ENCODE assay signal across 8 cellular contexts in genomic region chr13:23578411-23579071, GRCh38. TPM values are rescaled to one million over a fixed set of nuclear protein-coding genes. Genes with fewer than 3 reads are reported as not detected.
DNase-seq lines count a peak whose midpoint lies in the region; ATAC-seq lines count a peak whose summit lies in the region.

No MANE protein-coding gene starts in this region.

- CTCF ChIA-PET in activated CD4-positive, alpha-beta T cell treated with anti-CD3 and anti-CD28 coated beads, Interleukin-2, amount 10 ng/mL, durations not matched to agents 7 days and 5 days (lab: Charles Lee), result interaction anchor here (1.0 to 1.1 kb wide), 2 partner anchors 10 to 14 kb away, joined by 3 to 4 read pairs; no protein-coding TSS in a partner anchor

- peaks cover 41% of the 10 kb centered on the region for H3K27me3 Mint-ChIP-seq in activated CD4-positive, alpha-beta T cell treated with anti-CD3 and anti-CD28 coated beads, Interleukin-2, amount 10 ng/mL, durations not matched to agents 7 days and 5 days
- H3K27me3 Mint-ChIP-seq in memory B cell, result peaks cover 20% of the 10 kb centered on the region

- H3K4me1 Mint-ChIP-seq in activated CD4-positive, alpha-beta T cell treated with anti-CD3 and anti-CD28 coated beads, Interleukin-2, amount 10 ng/mL, durations not matched to agents 7 days and 5 days, result peaks cover 20% of the 10 kb centered on the region
- peaks cover 15% of the 10 kb centered on the region for H3K4me1 Mint-ChIP-seq in memory B cell

- peak overlapping the region; percentile 71 for H3K4me3 Mint-ChIP-seq in activated CD4-positive, alpha-beta T cell treated with anti-CD3 and anti-CD28 coated beads, Interleukin-2, amount 10 ng/mL, durations not matched to agents 7 days and 5 days
- H3K4me3 Mint-ChIP-seq in memory B cell, result peak overlapping the region; percentile 79

- DNase-seq in NCI-H2227 (lab: John Stamatoyannopoulos, UW; ENCODE audit: unreplicated experiment), result peak; percentile 56
- no peak for DNase-seq in NCI-H2227 treated with DMSO at 0.1 percent for 48 hours (lab: John Stamatoyannopoulos, UW)
- DNase-seq in NCI-H460 (ENCODE audit: extremely low read depth, low read depth), result peak; percentile 62
- DNase-seq in activated CD4-positive, alpha-beta T cell treated with anti-CD3 and anti-CD28 coated beads, Interleukin-2, amount 10 ng/mL, durations not matched to agents 7 days and 5 days, result peak; percentile 77
- DNase-seq in effector CD4-positive, alpha-beta T cell, result peak; percentile 37
- DNase-seq in memory B cell (ENCODE audit: low spot score in 2 of 2), result peak in 1 of 2 donors; percentile 52
- peak; percentile 16 for DNase-seq in stimulated activated CD8-positive, alpha-beta memory T cell treated with anti-CD3 and anti-CD28 coated beads, Interleukin-12 subunit alpha, Interleukin-12 subunit beta, amount 100 ng/mL, for 24 hours (ENCODE audit: extremely low read depth)

- ATAC-seq in HG02938 (IDR thresholded peaks at IDR 0.05; ENCODE audit: unreplicated experiment) (peak; percentile 67), memory B cell (ENCODE audit: low read depth) (peak; percentile 61)

- POLR2A ChIA-PET in activated CD4-positive, alpha-beta T cell treated with anti-CD3 and anti-CD28 coated beads, Interleukin-2, amount 10 ng/mL, durations not matched to agents 7 days and 5 days (lab: Charles Lee), result no interaction called here

- peak overlapping the region; percentile 78 for H3K27ac Mint-ChIP-seq in activated CD4-positive, alpha-beta T cell treated with anti-CD3 and anti-CD28 coated beads, Interleukin-2, amount 10 ng/mL, durations not matched to agents 7 days and 5 days
- peak overlapping the region; percentile 41 for H3K27ac Mint-ChIP-seq in memory B cell

- H3K36me3 Mint-ChIP-seq in activated CD4-positive, alpha-beta T cell treated with anti-CD3 and anti-CD28 coated beads, Interleukin-2, amount 10 ng/mL, durations not matched to agents 7 days and 5 days (ENCODE audit: low read depth), result no peaks in the 10 kb centered on the region
- peaks cover 5% of the 10 kb centered on the region for H3K36me3 Mint-ChIP-seq in memory B cell

- H3K9me3 Mint-ChIP-seq in activated CD4-positive, alpha-beta T cell treated with anti-CD3 and anti-CD28 coated beads, Interleukin-2, amount 10 ng/mL, durations not matched to agents 7 days and 5 days, result no peaks in the 10 kb centered on the region
- peaks cover 2% of the 10 kb centered on the region for H3K9me3 Mint-ChIP-seq in memory B cell

RNA-seq across cellular contexts. Expression of gene TNFRSF19, which starts 8.3 kb away (rescaled TPM):
- 26.5 and 31.3 TPM in 2 replicates for total RNA-seq in NCI-H460 (2014; rRNA removed; shearing (Covaris generic))
- polyA plus RNA-seq in NCI-H460 (2014; cell fraction: nucleus; rRNA removed), result 14.6 and 22.4 TPM in 2 replicates
- under 1 TPM; 0.08 to 0.10 TPM for total RNA-seq in activated CD4-positive, alpha-beta T cell treated with anti-CD3 and anti-CD28 coated beads, Interleukin-2, amount 10 ng/mL, durations not matched to agents 7 days and 5 days

Comparison
In these comparisons a context has a peak if more than half of its experiments do, and no peak if none do; other contexts are left out.
1. RNA of gene TNFRSF19, which starts 8.3 kb away (total RNA-seq): 26.5 to 31.3 TPM in NCI-H460; 0.08 to 0.10 TPM in activated CD4-positive, alpha-beta T cell treated with anti-CD3 and anti-CD28 coated beads, Interleukin-2, amount 10 ng/mL, durations not matched to agents 7 days and 5 days; every median in the first group is over 10 times any median in the second.